17 cellular contexts compared by ENCODE assay signal in the genomic region with DNA sequence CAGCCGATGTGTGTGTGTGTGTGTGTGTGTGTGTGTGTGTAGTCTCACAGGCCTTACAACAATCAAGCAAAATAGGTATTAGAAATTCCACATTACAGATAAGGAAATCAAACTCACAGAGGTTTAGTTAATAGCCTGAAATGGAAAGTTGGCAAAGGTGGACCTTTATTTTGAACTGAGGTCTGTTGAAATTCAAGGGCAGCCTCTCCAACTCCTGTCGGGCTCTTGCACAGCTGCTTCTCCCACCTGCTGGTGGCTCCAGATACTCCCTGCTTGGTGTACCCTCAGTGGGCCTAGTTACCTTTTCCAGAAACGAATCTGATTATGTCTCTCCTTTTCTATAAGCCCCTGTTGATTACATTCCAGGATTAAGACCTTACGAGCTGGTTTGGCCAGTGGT.
"Had no signal": no experiment of that assay in that cellular context is flagged by ENCODE, and none has a peak within 500 bp of the region (broad histone marks: within the 10 kb centered on the region; RNA-seq: fewer than 3 reads in every experiment).

No MANE protein-coding gene starts in this region.

- ATAC-seq: activated naive CD8-positive, alpha-beta T cell treated with anti-CD3 and anti-CD28 coated beads, Interleukin-2, amount 50 U/mL, for 24 hours; naive thymus-derived CD4-positive, alpha-beta T cell; T-cell had no signal

- H3K9me3 ChIP-seq: colonic mucosa, gastrocnemius medialis, thoracic aorta had no signal

- H3K27me3 ChIP-seq: cardiac muscle cell, colonic mucosa, gastrocnemius medialis had no signal

- H3K9me3 Mint-ChIP-seq: activated B cell treated with CpG ODN at 0.5 μM for 24 hours; activated CD4-positive, alpha-beta T cell treated with anti-CD3 and anti-CD28 coated beads, Interleukin-2, amount 10 ng/mL, durations not matched to agents 24 days and 14 days; activated naive CD8-positive, alpha-beta T cell treated with anti-CD3 and anti-CD28 coated beads, Interleukin-2, amount 50 U/mL, for 24 hours; stimulated activated naive CD8-positive, alpha-beta T cell treated with anti-CD3 and anti-CD28 coated beads, Interleukin-15, Interleukin-2, amounts not matched to agents 100 ng/mL and 50 ng/mL, for 24 hours; T-cell had no signal

- H3K27me3 Mint-ChIP-seq: T-cell had no signal

- H3K27ac Mint-ChIP-seq: activated B cell treated with CpG ODN at 0.5 μM for 24 hours; activated CD4-positive, alpha-beta T cell treated with anti-CD3 and anti-CD28 coated beads, Interleukin-2, amount 10 ng/mL, durations not matched to agents 24 days and 14 days; activated naive CD8-positive, alpha-beta T cell treated with anti-CD3 and anti-CD28 coated beads, Interleukin-2, amount 50 U/mL, for 24 hours; T-cell had no signal

- H3K4me1 ChIP-seq: colonic mucosa had no signal

- DNase-seq: activated B cell treated with CpG ODN at 0.5 μM for 24 hours; activated CD4-positive, alpha-beta T cell treated with anti-CD3 and anti-CD28 coated beads, Interleukin-2, amount 10 ng/mL, durations not matched to agents 24 days and 14 days; activated naive CD4-positive, alpha-beta T cell treated with Interleukin-2 at 50 U/mL for 16 hours; activated naive CD8-positive, alpha-beta T cell treated with anti-CD3 and anti-CD28 coated beads, Interleukin-2, amount 50 U/mL, for 24 hours; colonic mucosa; gastrocnemius medialis; hippocampal formation; naive thymus-derived CD4-positive, alpha-beta T cell; occipital lobe; stimulated activated CD4-positive, alpha-beta T cell treated with anti-CD3 and anti-CD28 coated beads, Interleukin-15, amount 100 ng/mL, for 24 hours; stimulated activated CD4-positive, alpha-beta T cell treated with anti-CD3 and anti-CD28 coated beads, Interleukin-4, amount 100 ng/mL, for 24 hours; T-cell; T1000 had no signal

- H3K27ac ChIP-seq: cardiac muscle cell, colonic mucosa, gastrocnemius medialis, thoracic aorta had no signal

- H3K36me3 ChIP-seq: cardiac muscle cell, colonic mucosa, gastrocnemius medialis, thoracic aorta had no signal

- H3K4me3 Mint-ChIP-seq: activated B cell treated with CpG ODN at 0.5 μM for 24 hours; activated CD4-positive, alpha-beta T cell treated with anti-CD3 and anti-CD28 coated beads, Interleukin-2, amount 10 ng/mL, durations not matched to agents 24 days and 14 days; activated naive CD8-positive, alpha-beta T cell treated with anti-CD3 and anti-CD28 coated beads, Interleukin-2, amount 50 U/mL, for 24 hours; naive thymus-derived CD4-positive, alpha-beta T cell; stimulated activated naive CD8-positive, alpha-beta T cell treated with anti-CD3 and anti-CD28 coated beads, Interleukin-15, Interleukin-2, amounts not matched to agents 100 ng/mL and 50 ng/mL, for 24 hours; T-cell had no signal

- H3K4me3 ChIP-seq: cardiac muscle cell, colonic mucosa, gastrocnemius medialis, lung, thoracic aorta had no signal
